8 cellular contexts compared by ENCODE assay signal in the genomic region with DNA sequence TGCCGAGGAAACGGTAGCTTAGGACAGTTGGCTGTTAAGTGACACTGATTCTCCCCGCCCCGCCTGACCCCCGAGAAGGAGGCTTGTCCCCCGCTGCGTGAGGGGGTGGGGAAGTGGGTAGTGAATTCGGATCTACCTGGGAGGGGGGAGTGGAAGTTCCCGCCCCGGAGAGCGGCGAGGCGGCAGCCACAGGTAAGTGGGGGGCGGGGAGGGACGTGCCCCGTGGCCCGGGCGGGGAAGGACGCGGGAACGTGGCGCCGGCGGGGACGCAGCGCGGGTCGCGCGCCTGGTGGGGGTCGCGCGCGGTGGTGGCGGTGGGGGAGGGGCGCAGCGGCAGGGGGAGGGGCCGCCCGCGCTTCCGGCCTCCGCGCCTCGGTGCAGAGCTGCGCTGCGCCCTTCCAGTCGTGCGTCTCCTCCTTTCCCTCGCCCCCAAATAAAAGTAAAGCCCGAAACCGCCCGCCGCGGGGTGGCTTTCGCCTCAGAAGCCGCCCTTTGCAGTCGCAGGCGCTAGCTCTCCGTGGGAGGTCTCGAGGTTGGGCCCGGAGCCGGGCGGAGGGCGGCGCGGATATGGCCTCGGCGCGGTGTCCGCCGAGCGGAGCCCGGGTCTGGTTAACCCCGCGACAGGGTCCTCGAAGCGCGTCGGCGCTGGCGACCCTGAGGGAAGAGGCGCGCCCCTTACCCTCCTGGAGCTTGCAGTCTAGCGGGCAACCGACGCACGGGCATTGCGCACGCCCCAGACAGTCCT. TPM values are rescaled to one million over a fixed set of nuclear protein-coding genes. Genes with fewer than 3 reads are reported as not detected.
DNase-seq lines count a peak whose midpoint lies in the region; ATAC-seq lines count a peak whose summit lies in the region.

No MANE protein-coding gene starts in this region.

- H3K36me3 ChIP-seq in mesendoderm (ENCODE audit: control insufficient read depth, insufficient read depth, low read length) = no peaks in the 10 kb centered on the region

- WGBS in mesendoderm (ENCODE audit: extremely low coverage, insufficient coverage, low lambda C conversion rate) = no CpG with 5 or more reads among the region's 89 CpGs

- no peak overlapping the region for H4K5ac ChIP-seq in mesendoderm (ENCODE audit: low read length)

- H2BK15ac ChIP-seq in mesendoderm (replicated peaks; ENCODE audit: low read depth) = no peak overlapping the region

- peak overlapping the region; percentile 78 for H3K4me3 ChIP-seq in mesendoderm (ENCODE audit: low read length)

- H3K23ac ChIP-seq in mesendoderm (ENCODE audit: low read length) = peak overlapping the region; percentile 89

- H2BK120ac ChIP-seq in mesendoderm (ENCODE audit: low read depth, low read length) = peak overlapping the region; percentile 69

- peak overlapping the region; percentile 97 for H3K56ac ChIP-seq in mesendoderm (ENCODE audit: low read length)

- H3K18ac ChIP-seq in mesendoderm (ENCODE audit: low read length) = peak overlapping the region; percentile 94

- no peak overlapping the region for H2AK5ac ChIP-seq in mesendoderm (ENCODE audit: low read length)

- peak overlapping the region; percentile 7 for H4K8ac ChIP-seq in mesendoderm (ENCODE audit: low read depth, low read length)

- peaks cover 3% of the 10 kb centered on the region for H3K79me1 ChIP-seq in mesendoderm (ENCODE audit: low read length)

- DNase-seq in NCI-H2107 (lab: John Stamatoyannopoulos, UW) (peak; percentile 52), NCI-H2107 treated with DMSO at 0.1 percent for 48 hours (lab: John Stamatoyannopoulos, UW; ENCODE audit: unreplicated experiment) (no peak), NCI-H2029 treated with DMSO at 0.1 percent for 48 hours (lab: John Stamatoyannopoulos, UW) (peak; percentile 64), mesendoderm (peak; percentile 65)
- DNase-seq in activated CD4-positive, alpha-beta T cell treated with anti-CD3 and anti-CD28 coated beads, Interleukin-2, amount 50 U/mL, for 48 hours = peak; percentile 73 to 78
- peak; percentile 76 for DNase-seq in effector CD4-positive, alpha-beta T cell
- peak; percentile 58 to 70 for DNase-seq in stimulated activated CD8-positive, alpha-beta memory T cell treated with anti-CD3 and anti-CD28 coated beads, Interleukin-15, amount 100 ng/mL, for 48 hours (ENCODE audit: low read depth in 2 of 2)

- peak overlapping the region; percentile 97 for H3K27ac ChIP-seq in mesendoderm (ENCODE audit: low read depth, low read length)

- no peaks in the 10 kb centered on the region for H3K27me3 ChIP-seq in mesendoderm (ENCODE audit: insufficient read depth, low read length, poor library complexity)

- no peaks in the 10 kb centered on the region for H3K4me1 ChIP-seq in mesendoderm (ENCODE audit: control insufficient read depth, low read depth, low read length)

- H3K4ac ChIP-seq in mesendoderm (ENCODE audit: low read depth, low read length) = peak overlapping the region; percentile 95

- peak overlapping the region; percentile 90 for H2BK5ac ChIP-seq in mesendoderm (ENCODE audit: low read length)

- ATAC-seq in HG02623 (IDR thresholded peaks at IDR 0.05; ENCODE audit: unreplicated experiment) = peak; percentile 37

- peak overlapping the region; percentile 88 for H3K4me2 ChIP-seq in mesendoderm (ENCODE audit: low read length)

- peaks cover 32% of the 10 kb centered on the region for H3K79me2 ChIP-seq in mesendoderm (ENCODE audit: control insufficient read depth, insufficient read depth, low read length)

- peak overlapping the region; percentile 93 for H3K9ac ChIP-seq in mesendoderm (ENCODE audit: low read length)

RNA-seq across cellular contexts. Expression of gene ATF1, which starts 0.4 kb away (rescaled TPM):
- 36.5 TPM for polyA plus RNA-seq in mesendoderm (2013, experiment 1 of 2)
- polyA plus RNA-seq in mesendoderm (2013, experiment 2 of 2) = 38.3 TPM
